ENCODE assay signal across 18 cellular contexts in the genomic region with DNA sequence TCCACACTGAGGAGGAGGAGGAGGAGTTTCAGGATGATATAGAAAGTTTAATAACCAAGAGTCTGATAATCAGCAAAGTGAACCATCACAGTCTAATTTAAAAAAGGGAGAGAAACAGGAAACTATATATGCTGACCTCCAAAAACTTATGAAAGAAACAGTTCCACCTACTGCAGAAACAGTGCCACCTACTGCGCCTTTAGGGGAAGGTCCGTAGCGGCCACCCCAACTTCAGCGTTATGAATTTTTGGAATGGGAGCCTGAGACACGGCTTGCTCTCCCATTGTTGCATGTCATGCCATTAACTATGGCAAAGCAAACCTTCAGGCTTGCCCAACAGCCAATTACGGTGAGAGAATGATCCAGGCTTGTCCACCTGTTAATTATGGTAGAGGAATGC.
DNase-seq lines count a peak whose midpoint lies in the region; ATAC-seq, FAIRE-seq and TF ChIP-seq lines count a peak whose summit lies in the region.
"Had no signal": no experiment of that assay in that cellular context is flagged by ENCODE, and none has a peak within 500 bp of the region (broad histone marks: within the 10 kb centered on the region; RNA-seq: fewer than 3 reads in every experiment).

No MANE protein-coding gene starts in this region.

- no peak overlapping the region for H3K18ac ChIP-seq in IMR-90 (ENCODE audit: low read depth, low read length)

- no peak overlapping the region for H3K4ac ChIP-seq in IMR-90 (ENCODE audit: low read depth, low read length)

- H3K4me2 ChIP-seq in DND-41 (ENCODE audit: insufficient read depth, low read length) (no peak overlapping the region), IMR-90 (ENCODE audit: low read depth, low read length) (no peak overlapping the region)

- WGBS in IMR-90 (ENCODE audit: extremely low coverage in 2 of 2, insufficient read length in 1 of 2), 2 experiments, result 80% methylated on average over 1 of the region's 6 CpGs; no CpG with 5 or more reads in 1 of the 2 experiments
- WGBS in testis, 2 donors, result 34 to 48% methylated on average over 6 of the region's 6 CpGs

- CTCF ChIA-PET in IMR-90 (lab: Yijun Ruan, JAX), result no interaction called here

- no peaks in the 10 kb centered on the region for H3K79me2 ChIP-seq in DND-41 (ENCODE audit: insufficient read depth, low read length)

- H2BK5ac ChIP-seq in IMR-90 (ENCODE audit: low read depth, low read length, poor library complexity, severe bottlenecking), result no peak overlapping the region

- H3K4me1 ChIP-seq in DND-41 (ENCODE audit: insufficient read depth, low read length) (no peaks in the 10 kb centered on the region), IMR-90 (ENCODE audit: control insufficient read depth, insufficient read depth, low read length) (no peaks in the 10 kb centered on the region), testis (no peaks in the 10 kb centered on the region)
- H3K4me1 ChIP-seq: prostate gland, thyroid gland had no signal

- H3K36me3 ChIP-seq in DND-41 (ENCODE audit: insufficient read depth, low read length) (no peaks in the 10 kb centered on the region), IMR-90 (ENCODE audit: control insufficient read depth, insufficient read depth, low read length) (no peaks in the 10 kb centered on the region), testis (ENCODE audit: low read depth, missing control alignments) (no peaks in the 10 kb centered on the region)
- H3K36me3 ChIP-seq: gastrocnemius medialis, prostate gland, thyroid gland had no signal

- H3K9me1 ChIP-seq in IMR-90 (ENCODE audit: insufficient read depth, low read length), result no peaks in the 10 kb centered on the region

- no peak for FAIRE-seq in GM19239 (lab: Jason Lieb, UNC)
- FAIRE-seq: endometrium, keratinocyte had no signal

- no peak for ATAC-seq in DND-41 (ENCODE audit: insufficient read depth, low read depth)
- ATAC-seq in IMR-90 (ENCODE audit: low read depth), result no peak
- ATAC-seq: gastrocnemius medialis, mucosa of descending colon had no signal

- H3K27me3 ChIP-seq in DND-41 (ENCODE audit: insufficient read depth, low read length, poor library complexity), result no peaks in the 10 kb centered on the region
- H3K27me3 ChIP-seq in IMR-90 (ENCODE audit: control insufficient read depth, insufficient read depth, low read length), result no peaks in the 10 kb centered on the region
- H3K27me3 ChIP-seq in testis, result no peaks in the 10 kb centered on the region
- H3K27me3 ChIP-seq: gastrocnemius medialis, thyroid gland had no signal

- H4K5ac ChIP-seq in IMR-90 (ENCODE audit: low read depth, low read length), result no peak overlapping the region

- no peak overlapping the region for H3K27ac ChIP-seq in DND-41 (ENCODE audit: low read length)
- no peak overlapping the region for H3K27ac ChIP-seq in IMR-90 (ENCODE audit: insufficient read depth, low read length)
- H3K27ac ChIP-seq in testis, result no peak overlapping the region
- H3K27ac ChIP-seq: gastrocnemius medialis, prostate gland, thyroid gland had no signal

- no peak overlapping the region for H3K56ac ChIP-seq in IMR-90 (ENCODE audit: extremely low read depth, insufficient read depth, low read length)

- H4K91ac ChIP-seq in IMR-90 (ENCODE audit: insufficient read depth, low read depth, low read length), result no peak overlapping the region

- no peak overlapping the region for H3K14ac ChIP-seq in IMR-90 (replicated peaks; ENCODE audit: low read depth, low read length)

- no peak overlapping the region for H3K23ac ChIP-seq in IMR-90 (ENCODE audit: low read depth, low read length)

- H2AFZ ChIP-seq in DND-41 (ENCODE audit: low read depth, low read length) (no peak overlapping the region), IMR-90 (replicated peaks; ENCODE audit: low read length, poor library complexity) (no peak overlapping the region)

- TF ChIP-seq POLR2A in IMR-90 (IDR thresholded peaks at IDR 0.05; ENCODE audit: low read depth, low read length) (no peak), testis (IDR thresholded peaks at IDR 0.05) (no peak)

- DNase-seq in DND-41, result no peak
- no peak for DNase-seq in IMR-90
- DNase-seq in RPMI8226, result peak; percentile 17
- DNase-seq in left kidney (ENCODE audit: low read depth, low spot score), result peak; percentile 30
- no peak for DNase-seq in GM19239 (ENCODE audit: insufficient read length, low spot score)
- no peak for DNase-seq in HUDEP-2 (lab: John Stamatoyannopoulos, UW; ENCODE audit: unreplicated experiment in 76 of 76)
- DNase-seq in activated CD4-positive, alpha-beta T cell treated with anti-CD3 and anti-CD28 coated beads, Interleukin-2, amount 50 U/mL, for 48 hours, result no peak
- DNase-seq in testis, result no peak
- DNase-seq: activated CD4-positive, CD25-positive, alpha-beta regulatory T cell treated with anti-CD3 and anti-CD28 coated beads, Interleukin-2, amount 50 U/mL, for 72 hours; activated naive CD8-positive, alpha-beta T cell treated with anti-CD3 and anti-CD28 coated beads for 36 hours; gastrocnemius medialis; mucosa of descending colon; NCI-H2227 treated with DMSO at 0.1 percent for 48 hours; T-helper 1 cell; thyroid gland had no signal

- no TSS peak for BruUV-seq in IMR-90 (replicated peaks; lab: Mats Ljungman, UMichigan)

- H3K9ac ChIP-seq in DND-41 (ENCODE audit: low read depth, low read length) (no peak overlapping the region), IMR-90 (ENCODE audit: low read depth, low read length) (no peak overlapping the region)

- H2BK15ac ChIP-seq in IMR-90 (ENCODE audit: low read depth, low read length), result no peak overlapping the region

- no peak overlapping the region for H2BK120ac ChIP-seq in IMR-90 (ENCODE audit: low read depth, low read length)

- dilution Hi-C loops in IMR-90 (cut with HindIII; ENCODE audit: low sequenced_read_pairs, unreplicated experiment), result no loop called here

- no peaks in the 10 kb centered on the region for H3K79me1 ChIP-seq in IMR-90 (ENCODE audit: low read depth in 1 of 2, low read length in 2 of 2)

- no peak overlapping the region for H3K4me3 ChIP-seq in DND-41 (ENCODE audit: low read depth in 1 of 2, low read length in 2 of 2)
- no peak overlapping the region for H3K4me3 ChIP-seq in IMR-90 (ENCODE audit: insufficient read depth, low read depth, low read length)
- H3K4me3 ChIP-seq in testis, result no peak overlapping the region
- H3K4me3 ChIP-seq: gastrocnemius medialis, mucosa of descending colon, prostate gland, thyroid gland had no signal

- intact Hi-C loops in IMR-90 (cut with micrococcal nuclease), result no loop called here
- intact Hi-C loops in testis (cut with DNase I; ENCODE audit: low total_unique reads), result no loop called here

- in situ Hi-C loops in IMR-90 (cut with MboI; ENCODE audit: low sequenced_read_pairs), result no loop called here

- TF ChIP-seq CTCF in DND-41 (IDR thresholded peaks at IDR 0.05; ENCODE audit: borderline replicate concordance, extremely low read depth, low read length, poor library complexity, severe bottlenecking) (peak; percentile 20), IMR-90 (conservative IDR thresholded peaks at IDR 0.05; ENCODE audit: low read depth, low read length) (no peak), testis (IDR thresholded peaks at IDR 0.05) (no peak)

- POLR2A ChIA-PET in IMR-90 (lab: Charles Lee; ENCODE audit: unreplicated experiment), result no interaction called here

- H3K9me3 ChIP-seq in DND-41 (ENCODE audit: insufficient read depth, low read length, severe bottlenecking), result peaks cover under 1% of the 10 kb centered on the region
- peaks cover 3% of the 10 kb centered on the region; the same call in 1 of the 2 replicates for H3K9me3 ChIP-seq in IMR-90 (ENCODE audit: control insufficient read depth, insufficient read depth, low read length)
- no peaks in the 10 kb centered on the region for H3K9me3 ChIP-seq in testis
- H3K9me3 ChIP-seq: gastrocnemius medialis, mucosa of descending colon, prostate gland, thyroid gland had no signal

- H4K20me1 ChIP-seq in DND-41 (ENCODE audit: insufficient read depth, low read length) (no peaks in the 10 kb centered on the region), IMR-90 (ENCODE audit: insufficient read depth, low read length) (no peaks in the 10 kb centered on the region)

- H2AK9ac ChIP-seq in IMR-90 (replicated peaks; ENCODE audit: low read depth, low read length, poor library complexity), result no peak overlapping the region

- H4K8ac ChIP-seq in IMR-90 (ENCODE audit: low read depth in 2 of 2, low read length in 2 of 2), result no peak overlapping the region

- no peak overlapping the region for H2AK5ac ChIP-seq in IMR-90 (ENCODE audit: low read depth, low read length)

- H2BK20ac ChIP-seq in IMR-90 (ENCODE audit: low read depth, low read length), result no peak overlapping the region

- TF ChIP-seq RAD21 in IMR-90 (IDR thresholded peaks at IDR 0.05; ENCODE audit: low read length), result no peak

TF ChIP-seq in IMR-90, 13 proteins besides CTCF, POLR2A, EP300 and RAD21:
- TF ChIP-seq MAFK (IDR thresholded peaks at IDR 0.05; ENCODE audit: low read depth, low read length) (no peak), CEBPB (IDR thresholded peaks at IDR 0.05; ENCODE audit: low read depth, low read length) (0 out of 2 replicates have a peak, but pooled peaks have one; percentile 12), MXI1 (IDR thresholded peaks at IDR 0.05; ENCODE audit: borderline replicate concordance, low read depth, low read length) (no peak), CHD1 (IDR thresholded peaks at IDR 0.05; ENCODE audit: low read depth, low read length) (no peak)

Comparison
In these comparisons a context has a peak if more than half of its experiments do, and no peak if none do; other contexts are left out.
1. DNase-seq: peak in RPMI8226 (single experiment) and left kidney (single experiment); none in DND-41 (single experiment), IMR-90 (single experiment), GM19239 (single experiment), HUDEP-2 (0 of 76), activated CD4-positive, alpha-beta T cell treated with anti-CD3 and anti-CD28 coated beads, Interleukin-2, amount 50 U/mL, for 48 hours (0 of 2) and testis (single experiment).